ENCODE assay signal across 18 cellular contexts in the genomic region with DNA sequence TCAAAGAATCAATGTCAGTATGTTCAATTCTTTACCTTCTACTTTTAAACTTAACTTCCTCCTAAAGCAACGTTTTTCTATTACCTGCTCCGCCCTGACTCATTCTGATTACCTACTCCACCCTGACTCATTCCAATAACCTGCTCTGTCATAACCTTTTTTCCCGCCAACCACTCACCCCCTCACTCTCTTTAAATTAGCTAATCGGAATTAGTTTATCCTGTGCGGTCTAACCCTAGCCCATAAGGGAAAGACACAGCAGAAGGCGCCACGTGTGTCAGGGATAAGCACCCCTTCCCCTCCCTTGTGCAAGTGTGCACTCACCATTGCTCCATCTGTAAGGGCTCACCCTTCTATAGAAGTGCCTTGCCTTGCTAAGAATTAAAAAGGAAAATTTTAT.
DNase-seq lines count a peak whose midpoint lies in the region; ATAC-seq and TF ChIP-seq lines count a peak whose summit lies in the region.
"Had no signal": no experiment of that assay in that cellular context is flagged by ENCODE, and none has a peak within 500 bp of the region (broad histone marks: within the 10 kb centered on the region; RNA-seq: fewer than 3 reads in every experiment).

No MANE protein-coding gene starts in this region.

- H3K27ac Mint-ChIP-seq in activated CD8-positive, alpha-beta T cell treated with anti-CD3 and anti-CD28 coated beads for 36 hours = no peak overlapping the region
- no peak overlapping the region for H3K27ac Mint-ChIP-seq in activated CD8-positive, alpha-beta T cell treated with anti-CD3 and anti-CD28 coated beads, Interleukin-2, amount 10 ng/mL, durations not matched to agents 7 days and 5 days
- H3K27ac Mint-ChIP-seq: activated CD4-positive, alpha-beta T cell treated with anti-CD3 and anti-CD28 coated beads, Interleukin-2, amount 10 ng/mL, durations not matched to agents 24 days and 14 days; CD14-positive monocyte; GM23338; neural progenitor cell had no signal

- H3K9ac ChIP-seq in mammary epithelial cell (ENCODE audit: insufficient read depth, low read length) = no peak overlapping the region
- H3K9ac ChIP-seq: neural progenitor cell had no signal

- BruUV-seq in mammary epithelial cell (replicated peaks; lab: Mats Ljungman, UMichigan) = no TSS peak

- no peak overlapping the region for H3K4me2 ChIP-seq in mammary epithelial cell (ENCODE audit: insufficient read depth, low read depth, low read length)
- H3K4me2 ChIP-seq: GM23338, neural progenitor cell had no signal

- H3K36me3 Mint-ChIP-seq in activated CD8-positive, alpha-beta T cell treated with anti-CD3 and anti-CD28 coated beads for 36 hours (ENCODE audit: low read depth) = no peaks in the 10 kb centered on the region
- no peaks in the 10 kb centered on the region for H3K36me3 Mint-ChIP-seq in activated CD8-positive, alpha-beta T cell treated with anti-CD3 and anti-CD28 coated beads, Interleukin-2, amount 10 ng/mL, durations not matched to agents 7 days and 5 days (ENCODE audit: low read depth)
- H3K36me3 Mint-ChIP-seq: CD14-positive monocyte, neural progenitor cell had no signal

- no peak overlapping the region for H3K4me3 Mint-ChIP-seq in activated CD8-positive, alpha-beta T cell treated with anti-CD3 and anti-CD28 coated beads for 36 hours
- H3K4me3 Mint-ChIP-seq in activated CD8-positive, alpha-beta T cell treated with anti-CD3 and anti-CD28 coated beads, Interleukin-2, amount 10 ng/mL, durations not matched to agents 7 days and 5 days = no peak overlapping the region
- H3K4me3 Mint-ChIP-seq: activated CD4-positive, alpha-beta T cell treated with anti-CD3 and anti-CD28 coated beads, Interleukin-2, amount 10 ng/mL, durations not matched to agents 24 days and 14 days; CD14-positive monocyte; GM23338; neural progenitor cell had no signal

- CTCF ChIA-PET in activated CD8-positive, alpha-beta T cell treated with anti-CD3 and anti-CD28 coated beads for 36 hours (lab: Charles Lee) = no interaction called here
- CTCF ChIA-PET in activated CD8-positive, alpha-beta T cell treated with anti-CD3 and anti-CD28 coated beads, Interleukin-2, amount 10 ng/mL, durations not matched to agents 7 days and 5 days (lab: Charles Lee) = interaction anchor here (1.0 kb wide), 1 partner anchor 31 kb away, joined by 3 read pairs; no protein-coding TSS in a partner anchor
- CTCF ChIA-PET in mammary epithelial cell (lab: Charles Lee; ENCODE audit: low non-redundant PET) = no interaction called here

- H3K27me3 Mint-ChIP-seq in activated CD8-positive, alpha-beta T cell treated with anti-CD3 and anti-CD28 coated beads for 36 hours = peaks cover 3% of the 10 kb centered on the region
- H3K27me3 Mint-ChIP-seq in activated CD8-positive, alpha-beta T cell treated with anti-CD3 and anti-CD28 coated beads, Interleukin-2, amount 10 ng/mL, durations not matched to agents 7 days and 5 days (ENCODE audit: low read depth) = no peaks in the 10 kb centered on the region
- H3K27me3 Mint-ChIP-seq: activated CD4-positive, alpha-beta T cell treated with anti-CD3 and anti-CD28 coated beads, Interleukin-2, amount 10 ng/mL, durations not matched to agents 24 days and 14 days had no signal

- no peaks in the 10 kb centered on the region for H3K4me1 Mint-ChIP-seq in activated CD8-positive, alpha-beta T cell treated with anti-CD3 and anti-CD28 coated beads for 36 hours (ENCODE audit: low read depth)
- no peaks in the 10 kb centered on the region for H3K4me1 Mint-ChIP-seq in activated CD8-positive, alpha-beta T cell treated with anti-CD3 and anti-CD28 coated beads, Interleukin-2, amount 10 ng/mL, durations not matched to agents 7 days and 5 days (ENCODE audit: low read depth)
- H3K4me1 Mint-ChIP-seq: CD14-positive monocyte, GM23338, neural progenitor cell had no signal

- ATAC-seq in activated CD8-positive, alpha-beta T cell treated with anti-CD3 and anti-CD28 coated beads for 36 hours = peak; percentile 30
- no peak for ATAC-seq in activated CD8-positive, alpha-beta T cell treated with anti-CD3 and anti-CD28 coated beads, Interleukin-2, amount 10 ng/mL, durations not matched to agents 7 days and 5 days
- ATAC-seq: GM23338 had no signal

- H3K36me3 ChIP-seq in mammary epithelial cell (ENCODE audit: insufficient read depth, low read length) = no peaks in the 10 kb centered on the region
- H3K36me3 ChIP-seq: left ventricle myocardium inferior, neural progenitor cell had no signal

- peak; percentile 39 for DNase-seq in activated CD8-positive, alpha-beta T cell treated with anti-CD3 and anti-CD28 coated beads for 36 hours
- DNase-seq in activated CD8-positive, alpha-beta T cell treated with anti-CD3 and anti-CD28 coated beads, Interleukin-2, amount 10 ng/mL, durations not matched to agents 7 days and 5 days = no peak
- DNase-seq in HT-29 (ENCODE audit: low spot score) (peak; percentile 39), mammary epithelial cell (peak; percentile 36), AG08396 (ENCODE audit: low spot score) (no peak), NCI-H2227 treated with DMSO at 0.1 percent for 48 hours (lab: John Stamatoyannopoulos, UW) (no peak), Kasumi-1 (lab: John Stamatoyannopoulos, UW) (no peak)
- peak; percentile 7 to 9 for DNase-seq in stimulated activated CD4-positive, alpha-beta T cell treated with anti-CD3 and anti-CD28 coated beads, Interleukin-2, amount 100 ng/mL, for 48 hours
- DNase-seq: ACHN; activated CD4-positive, alpha-beta T cell treated with anti-CD3 and anti-CD28 coated beads, Interleukin-2, amount 10 ng/mL, durations not matched to agents 24 days and 14 days; left ventricle myocardium inferior; NCI-H1105 treated with DMSO at 0.1 percent for 48 hours; NCI-H2081 treated with DMSO at 0.1 percent for 48 hours; NCI-H510A treated with DMSO at 0.1 percent for 48 hours; T1000 had no signal

- intact Hi-C loops in activated CD8-positive, alpha-beta T cell treated with anti-CD3 and anti-CD28 coated beads for 36 hours (cut with micrococcal nuclease) = no loop called here
- intact Hi-C loops in mammary epithelial cell (cut with micrococcal nuclease) = no loop called here

- in situ Hi-C loops in mammary epithelial cell (cut with MboI; ENCODE audit: low sequenced_read_pairs in 2 of 2) = loop anchor here in 1 of 2 donors (25.0 kb wide), 1 partner anchor 402 kb away; no protein-coding TSS in a partner anchor

- no peak overlapping the region for H2AFZ ChIP-seq in mammary epithelial cell (ENCODE audit: low read depth, low read length)
- H2AFZ ChIP-seq: GM23338, neural progenitor cell had no signal

- no peak for TF ChIP-seq CTCF in activated CD8-positive, alpha-beta T cell treated with anti-CD3 and anti-CD28 coated beads for 36 hours (IDR thresholded peaks at IDR 0.05)
- TF ChIP-seq CTCF in mammary epithelial cell (conservative IDR thresholded peaks at IDR 0.05 in 1 of 2, IDR thresholded peaks at IDR 0.05 in 1 of 2; ENCODE audit: extremely low read depth in 1 of 2, insufficient read depth in 1 of 2, low read depth in 1 of 2, low read length in 2 of 2) = no peak

- no peaks in the 10 kb centered on the region for H3K9me3 ChIP-seq in mammary epithelial cell (replicated peaks; ENCODE audit: insufficient read depth, low read length)
- H3K9me3 ChIP-seq: left ventricle myocardium inferior had no signal

- no peak overlapping the region for H3K27ac ChIP-seq in mammary epithelial cell (ENCODE audit: insufficient read depth, low read depth, low read length)
- H3K27ac ChIP-seq: left ventricle myocardium inferior, neural progenitor cell had no signal

- no peaks in the 10 kb centered on the region for H3K79me2 ChIP-seq in mammary epithelial cell (ENCODE audit: insufficient read depth, low read length)

- H3K4me1 ChIP-seq in mammary epithelial cell (ENCODE audit: insufficient read depth, low read length) = no peaks in the 10 kb centered on the region
- H3K4me1 ChIP-seq: neural progenitor cell had no signal

- no peaks in the 10 kb centered on the region for H4K20me1 ChIP-seq in mammary epithelial cell (ENCODE audit: insufficient read depth, low read length)

- no peaks in the 10 kb centered on the region for H3K27me3 ChIP-seq in mammary epithelial cell (ENCODE audit: insufficient read depth, low read length)
- H3K27me3 ChIP-seq: neural progenitor cell had no signal

- H3K9me3 Mint-ChIP-seq in activated CD8-positive, alpha-beta T cell treated with anti-CD3 and anti-CD28 coated beads for 36 hours = no peaks in the 10 kb centered on the region
- no peaks in the 10 kb centered on the region for H3K9me3 Mint-ChIP-seq in activated CD8-positive, alpha-beta T cell treated with anti-CD3 and anti-CD28 coated beads, Interleukin-2, amount 10 ng/mL, durations not matched to agents 7 days and 5 days (ENCODE audit: insufficient read depth)
- H3K9me3 Mint-ChIP-seq: activated CD4-positive, alpha-beta T cell treated with anti-CD3 and anti-CD28 coated beads, Interleukin-2, amount 10 ng/mL, durations not matched to agents 24 days and 14 days; GM23338; neural progenitor cell had no signal

- dilution Hi-C loops in mammary epithelial cell (cut with HindIII; ENCODE audit: low sequenced_read_pairs) = no loop called here

- POLR2A ChIA-PET in activated CD8-positive, alpha-beta T cell treated with anti-CD3 and anti-CD28 coated beads for 36 hours (lab: Charles Lee) = no interaction called here
- POLR2A ChIA-PET in activated CD8-positive, alpha-beta T cell treated with anti-CD3 and anti-CD28 coated beads, Interleukin-2, amount 10 ng/mL, durations not matched to agents 7 days and 5 days (lab: Charles Lee) = no interaction called here

- H3K4me3 ChIP-seq in mammary epithelial cell (replicated peaks in 1 of 3; ENCODE audit: insufficient read depth in 1 of 3, low read depth in 2 of 3, low read length in 3 of 3) = no peak overlapping the region
- H3K4me3 ChIP-seq: GM23338, left ventricle myocardium inferior, neural progenitor cell had no signal

- 71% methylated on average over 7 of the region's 7 CpGs for WGBS in mammary epithelial cell (ENCODE audit: low coverage, missing lambda C conversion rate)

Comparison
In these comparisons a context has a peak if more than half of its experiments do, and no peak if none do; other contexts are left out.
1. DNase-seq: peak in activated CD8-positive, alpha-beta T cell treated with anti-CD3 and anti-CD28 coated beads for 36 hours (single experiment), HT-29 (single experiment), mammary epithelial cell (single experiment) and stimulated activated CD4-positive, alpha-beta T cell treated with anti-CD3 and anti-CD28 coated beads, Interleukin-2, amount 100 ng/mL, for 48 hours (2 of 2); none in activated CD8-positive, alpha-beta T cell treated with anti-CD3 and anti-CD28 coated beads, Interleukin-2, amount 10 ng/mL, durations not matched to agents 7 days and 5 days (single experiment), AG08396 (single experiment), NCI-H2227 treated with DMSO at 0.1 percent for 48 hours (single experiment) and Kasumi-1 (0 of 2).